Comparison of ENCODE assay signal across 33 cellular contexts in the genomic region with DNA sequence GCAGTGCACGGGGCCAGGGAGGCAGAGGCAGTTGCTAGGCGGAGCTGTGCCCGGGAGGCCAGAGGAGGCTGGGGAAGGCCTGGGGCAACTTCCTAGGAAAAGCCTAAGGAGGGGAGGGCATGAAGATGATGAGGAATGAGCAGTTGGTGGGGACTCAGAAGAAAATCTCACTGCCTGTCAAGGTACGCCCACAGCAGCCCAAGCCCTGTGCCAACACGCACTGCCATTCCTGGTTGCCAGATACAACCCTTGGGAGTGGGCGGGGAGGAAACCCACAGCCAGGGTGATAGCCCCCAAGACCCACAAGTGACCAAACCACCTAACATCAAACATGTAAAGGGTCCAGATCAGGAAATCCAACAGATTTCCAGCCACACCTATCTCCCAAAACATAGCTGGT. TPM values are rescaled to one million over a fixed set of nuclear protein-coding genes. Genes with fewer than 3 reads are reported as not detected.
"Had no signal": no experiment of that assay in that cellular context is flagged by ENCODE, and none has a peak within 500 bp of the region (broad histone marks: within the 10 kb centered on the region; RNA-seq: fewer than 3 reads in every experiment).

No MANE protein-coding gene starts in this region.

- H3K36me3 Mint-ChIP-seq: activated naive CD4-positive, alpha-beta T cell treated with anti-CD3 and anti-CD28 coated beads, Interleukin-2, amount 50 U/mL, for 24 hours; brain; T-cell had no signal

- H3K27me3 Mint-ChIP-seq: activated naive CD4-positive, alpha-beta T cell treated with anti-CD3 and anti-CD28 coated beads, Interleukin-2, amount 50 U/mL, for 24 hours; activated T-cell treated with anti-CD3 and anti-CD28 coated beads, Interleukin-2, amount 50 U/mL, for 24 hours; T-cell had no signal

- H3K27ac Mint-ChIP-seq: activated CD4-positive, alpha-beta memory T cell treated with anti-CD3 and anti-CD28 coated beads, Interleukin-2, amount 10 ng/mL, durations not matched to agents 7 days and 5 days; activated naive CD4-positive, alpha-beta T cell treated with anti-CD3 and anti-CD28 coated beads, Interleukin-2, amount 50 U/mL, for 24 hours; activated T-cell treated with anti-CD3 and anti-CD28 coated beads, Interleukin-2, amount 50 U/mL, for 24 hours; activated T-helper 1 cell treated with anti-CD3 and anti-CD28 coated beads, Interleukin-12 subunit alpha, Interleukin-12 subunit beta, Interleukin-2, Interleukin-4 antibody, amounts not matched to agents 30 ng/mL and 10 ng/mL and 1 ng/mL, durations not matched to agents 14 hours and 24 hours and 36 hours had no signal

- H3K4me3 Mint-ChIP-seq: activated CD4-positive, alpha-beta memory T cell treated with anti-CD3 and anti-CD28 coated beads, Interleukin-2, amount 10 ng/mL, durations not matched to agents 7 days and 5 days; activated naive CD4-positive, alpha-beta T cell treated with anti-CD3 and anti-CD28 coated beads, Interleukin-2, amount 50 U/mL, for 24 hours; activated T-cell treated with anti-CD3 and anti-CD28 coated beads, Interleukin-2, amount 50 U/mL, for 24 hours; activated T-helper 1 cell treated with anti-CD3 and anti-CD28 coated beads, Interleukin-12 subunit alpha, Interleukin-12 subunit beta, Interleukin-2, Interleukin-4 antibody, amounts not matched to agents 30 ng/mL and 10 ng/mL and 1 ng/mL, durations not matched to agents 14 hours and 24 hours and 36 hours; brain; T-cell had no signal

- ATAC-seq: K562, PC-3, SK-N-SH treated with all-trans-retinoic acid at 6 μM for 48 hours, T-cell had no signal

- H3K9me3 Mint-ChIP-seq: activated CD4-positive, alpha-beta memory T cell treated with anti-CD3 and anti-CD28 coated beads, Interleukin-2, amount 10 ng/mL, durations not matched to agents 7 days and 5 days; activated naive CD4-positive, alpha-beta T cell treated with anti-CD3 and anti-CD28 coated beads, Interleukin-2, amount 50 U/mL, for 24 hours; activated T-cell treated with anti-CD3 and anti-CD28 coated beads, Interleukin-2, amount 50 U/mL, for 24 hours; activated T-helper 1 cell treated with anti-CD3 and anti-CD28 coated beads, Interleukin-12 subunit alpha, Interleukin-12 subunit beta, Interleukin-2, Interleukin-4 antibody, amounts not matched to agents 30 ng/mL and 10 ng/mL and 1 ng/mL, durations not matched to agents 14 hours and 24 hours and 36 hours; brain; T-cell had no signal

- DNase-seq: activated CD4-positive, alpha-beta memory T cell treated with anti-CD3 and anti-CD28 coated beads, Interleukin-2, amount 10 ng/mL, durations not matched to agents 7 days and 5 days; activated CD4-positive, alpha-beta T cell treated with anti-CD3 and anti-CD28 coated beads for 1 hour; activated CD4-positive, alpha-beta T cell treated with anti-CD3 and anti-CD28 coated beads for 48 hours; activated CD4-positive, CD25-positive, alpha-beta regulatory T cell; activated gamma-delta T cell; activated naive CD4-positive, alpha-beta T cell treated with Interleukin-2 at 50 U/mL for 16 hours; activated T-cell treated with anti-CD3 and anti-CD28 coated beads, Interleukin-2, amount 50 U/mL, for 24 hours; caudate nucleus; cerebellar nuclear complex; IMR-90; NCI-H1048; NCI-H1105 treated with DMSO at 0.1 percent for 48 hours; NCI-H1436; NCI-H1694; NCI-H1930; NCI-H2081 treated with DMSO at 0.1 percent for 48 hours; NCI-H345; NCI-H524 treated with DMSO at 0.1 percent for 48 hours; NK-92 treated with Interleukin-12 subunit alpha and Interleukin-12 subunit beta, amount 100 ng/mL, for 24 hours; PC-3; Peyer's patch; RPMI8226; SHP77 treated with DMSO at 0.1 percent for 48 hours; T-cell; T-helper 2 cell; T-helper 9 cell; WERI-Rb-1 had no signal

RNA-seq across cellular contexts. Expression of a gene that starts 36.2 kb away (rescaled TPM):
- total RNA-seq: bronchial epithelial cell, IMR-90, PC-3 had no signal
